ENCODE assay signal across 21 cellular contexts in genomic region chr9:112554516-112554915, GRCh38.
A peak's percentile ranks its signal among the peaks of the same experiment; 100 is the strongest.
DNase-seq lines count a peak whose midpoint lies in the region; ATAC-seq, FAIRE-seq and TF ChIP-seq lines count a peak whose summit lies in the region.
"Had no signal": no experiment of that assay in that cellular context is flagged by ENCODE, and none has a peak within 500 bp of the region (broad histone marks: within the 10 kb centered on the region; RNA-seq: fewer than 3 reads in every experiment).

No MANE protein-coding gene starts in this region.

- H3K4me3 ChIP-seq in epithelial cell of esophagus (ENCODE audit: low read length), result no peak overlapping the region
- H3K4me3 ChIP-seq: gastroesophageal sphincter, lower lobe of right lung had no signal

- TF ChIP-seq CTCF in epithelial cell of esophagus (IDR thresholded peaks at IDR 0.05; ENCODE audit: insufficient read depth, low read depth, low read length, missing control alignments), result no peak

- DNase-seq in EL (peak; percentile 68), RCC 7860 (ENCODE audit: low spot score) (peak; percentile 67), epithelial cell of esophagus (ENCODE audit: low read depth) (peak; percentile 64), renal cortical epithelial cell (ENCODE audit: low read depth) (peak; percentile 77), left lobe of liver (ENCODE audit: low spot score) (no peak), 8988T (no peak)
- DNase-seq: activated CD4-positive, alpha-beta T cell treated with anti-CD3 and anti-CD28 coated beads for 36 hours; anterior cingulate cortex; cortex of kidney; GDM1; Karpas-422; lower lobe of right lung; naive B cell; NCI-H1417; NCI-H526 treated with DMSO at 0.1 percent for 48 hours; stimulated activated CD4-positive, alpha-beta T cell treated with anti-CD3 and anti-CD28 coated beads, Interleukin-2, amount 100 ng/mL, for 48 hours had no signal

- peak; percentile 91 for FAIRE-seq in RCC 7860 (lab: Jason Lieb, UNC)
- FAIRE-seq: D721Med, GM12891 had no signal

- ATAC-seq in GM21786 (IDR thresholded peaks at IDR 0.05; ENCODE audit: unreplicated experiment) (no peak), left lobe of liver (no peak), HG03139 (IDR thresholded peaks at IDR 0.05; ENCODE audit: unreplicated experiment) (no peak)
- ATAC-seq: activated CD4-positive, alpha-beta T cell treated with anti-CD3 and anti-CD28 coated beads for 36 hours; gastroesophageal sphincter; lower lobe of right lung had no signal

Comparison
In these comparisons a context has a peak if more than half of its experiments do, and no peak if none do; other contexts are left out.
1. DNase-seq: peak in EL (single experiment), RCC 7860 (single experiment), epithelial cell of esophagus (single experiment) and renal cortical epithelial cell (single experiment); none in left lobe of liver (single experiment) and 8988T (single experiment).